ENCODE assay signal across 18 cellular contexts in genomic region chr1:193685986-193686385, GRCh38.
"Had no signal": no experiment of that assay in that cellular context is flagged by ENCODE, and none has a peak within 500 bp of the region (broad histone marks: within the 10 kb centered on the region; RNA-seq: fewer than 3 reads in every experiment).

No MANE protein-coding gene starts in this region.

- H3K9me3 ChIP-seq: left ventricle myocardium inferior, mucosa of descending colon, pancreas, sigmoid colon, spleen, stomach, thoracic aorta had no signal

- H3K36me3 ChIP-seq: left ventricle myocardium inferior, pancreas, sigmoid colon, spleen, stomach, thoracic aorta had no signal

- H3K4me3 ChIP-seq: left ventricle myocardium inferior, mucosa of descending colon, pancreas, sigmoid colon, spleen, stomach, thoracic aorta had no signal

- FAIRE-seq: endometrium, pancreas had no signal

- H3K27me3 ChIP-seq: pancreas, sigmoid colon, spleen, stomach had no signal

- ATAC-seq: activated CD8-positive, alpha-beta T cell treated with anti-CD3 and anti-CD28 coated beads, Interleukin-2, amount 10 ng/mL, durations not matched to agents 7 days and 5 days; activated naive CD4-positive, alpha-beta T cell treated with anti-CD3 and anti-CD28 coated beads, Interleukin-2, amount 50 U/mL, for 72 hours; esophagus mucosa; mucosa of descending colon; naive thymus-derived CD8-positive, alpha-beta T cell; pancreas had no signal

- DNase-seq: activated CD4-positive, alpha-beta T cell treated with anti-CD3 and anti-CD28 coated beads, Interleukin-2, amount 10 ng/mL, durations not matched to agents 24 days and 14 days; activated CD4-positive, CD25-positive, alpha-beta regulatory T cell; activated CD8-positive, alpha-beta memory T cell treated with anti-CD3 and anti-CD28 coated beads, Interleukin-2, amount 50 U/mL, for 4 hours; activated CD8-positive, alpha-beta T cell treated with anti-CD3 and anti-CD28 coated beads, Interleukin-2, amount 10 ng/mL, durations not matched to agents 7 days and 5 days; activated effector memory CD4-positive, alpha-beta T cell treated with anti-CD3 and anti-CD28 coated beads, Interleukin-2, amount 50 U/mL, for 16 hours; activated T-cell treated with anti-CD3 and anti-CD28 coated beads, Interleukin-2, amount 50 U/mL, for 48 hours; amniotic stem cell; left ventricle myocardium inferior; mucosa of descending colon; naive thymus-derived CD8-positive, alpha-beta T cell; pancreas; sigmoid colon; spleen; stomach had no signal

- H3K4me1 ChIP-seq: pancreas, spleen had no signal

- H3K27ac ChIP-seq: left ventricle myocardium inferior, pancreas, sigmoid colon, spleen, stomach, thoracic aorta had no signal
